Comparison of ENCODE assay signal across 26 cellular contexts in the genomic region with DNA sequence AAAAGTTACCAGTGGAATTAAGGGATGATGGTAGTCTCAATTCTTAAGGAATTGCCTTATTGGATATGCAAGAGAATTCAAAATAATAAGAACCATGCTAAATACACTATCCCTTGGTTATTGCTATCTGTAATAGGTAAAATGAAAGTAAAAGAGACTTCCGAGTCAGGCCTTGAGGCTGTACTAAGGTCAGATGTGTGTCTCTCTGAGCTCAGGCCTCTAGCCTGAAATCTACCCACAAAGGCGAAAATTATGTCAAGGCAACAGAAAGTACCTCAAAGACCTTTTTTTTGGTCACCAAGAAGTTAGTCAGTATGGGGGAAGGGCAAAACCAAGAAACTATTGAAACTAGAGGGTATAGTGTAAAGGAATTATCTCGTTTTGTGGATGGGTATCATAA.
"Had no signal": no experiment of that assay in that cellular context is flagged by ENCODE, and none has a peak within 500 bp of the region (broad histone marks: within the 10 kb centered on the region; RNA-seq: fewer than 3 reads in every experiment).

No MANE protein-coding gene starts in this region.

- H3K4me1 Mint-ChIP-seq: IgD-negative memory B cell had no signal

- H3K27me3 ChIP-seq: MG63, SJCRH30 had no signal

- FAIRE-seq: HTR-8/SVneo, K562 had no signal

- H3K4me3 ChIP-seq: K562, MG63, SJCRH30 had no signal

- DNase-seq: MG63; MV-4-11; NCI-H1048; NCI-H1105; NCI-H1417; NCI-H1436 treated with DMSO at 0.1 percent for 48 hours; NCI-H1694; NCI-H187 treated with DMSO at 0.1 percent for 48 hours; NCI-H2029 treated with DMSO at 0.1 percent for 48 hours; NCI-H2171 treated with DMSO at 0.1 percent for 48 hours; NCI-H345; NCI-H446 treated with DMSO at 0.1 percent for 48 hours; NCI-H510A treated with DMSO at 0.1 percent for 48 hours; NCI-H526 treated with DMSO at 0.1 percent for 48 hours; NCI-H748 treated with DMSO at 0.1 percent for 48 hours; NK-92 treated with Interleukin-12 subunit alpha and Interleukin-12 subunit beta, amount 100 ng/mL, for 24 hours; PC-3; SHP77 treated with DMSO at 0.1 percent for 48 hours; SJCRH30 had no signal

- H3K36me3 ChIP-seq: MG63, SJCRH30 had no signal

- H3K4me3 Mint-ChIP-seq: IgD-negative memory B cell had no signal

- ATAC-seq: K562, Panc1, PC-3, Right ventricle myocardium inferior, SK-N-SH treated with all-trans-retinoic acid at 6 μM for 48 hours had no signal

- H3K27ac ChIP-seq: HL-60, SJCRH30 had no signal

- H3K27me3 Mint-ChIP-seq: IgD-negative memory B cell had no signal

- H3K9me3 ChIP-seq: MG63, SJCRH30 had no signal
